Comparison of ENCODE assay signal across 8 cellular contexts in the genomic region with DNA sequence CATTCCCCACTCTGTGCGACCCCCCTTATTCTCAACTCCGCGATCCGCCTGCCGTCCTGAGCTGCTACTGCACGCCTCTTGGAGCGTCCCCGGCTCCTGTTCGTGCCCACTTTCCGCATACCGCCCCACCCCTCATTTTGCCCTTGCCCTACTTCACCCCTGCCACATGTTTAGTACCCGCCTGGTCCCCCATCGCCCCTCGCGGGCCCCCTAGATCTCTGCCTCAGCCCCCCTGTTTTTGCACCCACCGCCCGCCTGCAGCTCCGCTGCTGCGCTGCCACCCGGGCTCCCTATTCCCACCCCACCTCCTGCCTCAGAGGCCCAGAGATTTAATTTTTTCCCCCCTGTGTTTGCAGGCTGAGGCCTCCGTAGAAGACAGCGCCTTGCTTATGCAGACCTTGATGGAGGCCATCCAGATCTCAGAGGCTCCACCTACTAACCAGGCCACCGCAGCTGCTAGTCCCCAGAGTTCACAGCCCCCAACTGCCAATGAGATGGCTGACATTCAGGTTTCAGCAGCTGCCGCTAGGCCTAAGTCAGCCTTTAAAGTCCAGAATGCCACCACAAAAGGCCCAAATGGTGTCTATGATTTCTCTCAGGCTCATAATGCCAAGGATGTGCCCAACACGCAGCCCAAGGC. TPM values are rescaled to one million over a fixed set of nuclear protein-coding genes. Genes with fewer than 3 reads are reported as not detected.
DNase-seq lines count a peak whose midpoint lies in the region; ATAC-seq and TF ChIP-seq lines count a peak whose summit lies in the region.

No MANE protein-coding gene starts in this region.

- peaks cover 43% of the 10 kb centered on the region for H3K36me3 ChIP-seq in KOPT-K1 (ENCODE audit: insufficient read depth, low read length)

- peaks cover 21 to 26% of the 10 kb centered on the region in 2 donors for H3K4me1 Mint-ChIP-seq in immature natural killer cell
- H3K4me1 Mint-ChIP-seq in stimulated activated memory B cell treated with anti-CD40 and anti-IgM and Interleukin-4, amounts not matched to agents 10 μg/mL and 1 μg/mL and 100 μg/mL, for 72 hours, result peaks cover 32% of the 10 kb centered on the region

- H3K27ac Mint-ChIP-seq in immature natural killer cell, result peak overlapping the region in 5 of 6 donors; percentile 36 to 75 (median 65)
- H3K27ac Mint-ChIP-seq in stimulated activated memory B cell treated with anti-CD40 and anti-IgM and Interleukin-4, amounts not matched to agents 10 μg/mL and 1 μg/mL and 100 μg/mL, for 72 hours, result peak overlapping the region; percentile 82

- H3K4me3 Mint-ChIP-seq in immature natural killer cell, result peak overlapping the region; percentile 90 to 94 (median 92)
- H3K4me3 Mint-ChIP-seq in stimulated activated memory B cell treated with anti-CD40 and anti-IgM and Interleukin-4, amounts not matched to agents 10 μg/mL and 1 μg/mL and 100 μg/mL, for 72 hours, result peak overlapping the region; percentile 89

- peak overlapping the region; percentile 74 for H3K27ac ChIP-seq in KOPT-K1 (ENCODE audit: low read depth, low read length, poor library complexity, severe bottlenecking)

- H3K36me3 Mint-ChIP-seq in immature natural killer cell, result peaks cover 0 to 11% (median 0%) of the 10 kb centered on the region in 3 donors
- peaks cover 17% of the 10 kb centered on the region for H3K36me3 Mint-ChIP-seq in stimulated activated memory B cell treated with anti-CD40 and anti-IgM and Interleukin-4, amounts not matched to agents 10 μg/mL and 1 μg/mL and 100 μg/mL, for 72 hours

- H3K27me3 Mint-ChIP-seq in immature natural killer cell (ENCODE audit: low read depth in 3 of 3), result peaks cover 2 to 3% (median 2%) of the 10 kb centered on the region in 3 donors
- no peaks in the 10 kb centered on the region for H3K27me3 Mint-ChIP-seq in stimulated activated memory B cell treated with anti-CD40 and anti-IgM and Interleukin-4, amounts not matched to agents 10 μg/mL and 1 μg/mL and 100 μg/mL, for 72 hours

- H3K9me3 Mint-ChIP-seq in immature natural killer cell, result no peaks in the 10 kb centered on the region
- no peaks in the 10 kb centered on the region for H3K9me3 Mint-ChIP-seq in stimulated activated memory B cell treated with anti-CD40 and anti-IgM and Interleukin-4, amounts not matched to agents 10 μg/mL and 1 μg/mL and 100 μg/mL, for 72 hours

- peak; percentile 50 for ATAC-seq in GM19467 (IDR thresholded peaks at IDR 0.05; ENCODE audit: unreplicated experiment)
- ATAC-seq in stimulated activated memory B cell treated with anti-CD40 and anti-IgM and Interleukin-4, amounts not matched to agents 10 μg/mL and 1 μg/mL and 100 μg/mL, for 72 hours, result peak; percentile 51
- no peak for ATAC-seq in omental fat pad (ENCODE audit: low FRiP score)

- TF ChIP-seq CTCF in omental fat pad (IDR thresholded peaks at IDR 0.05), result no peak

- DNase-seq in ELF-1 (ENCODE audit: low read depth, low spot score) (peak; percentile 32), astrocyte of the hippocampus (ENCODE audit: low read depth, low spot score) (peak; percentile 46), immature natural killer cell (peak; percentile 20 to 31 (median 26)), omental fat pad (ENCODE audit: low spot score) (no peak), HUDEP-2 (lab: John Stamatoyannopoulos, UW; ENCODE audit: unreplicated experiment in 76 of 76) (no peak)

- no peaks in the 10 kb centered on the region for H3K9me3 ChIP-seq in KOPT-K1 (ENCODE audit: insufficient read depth, low read length, poor library complexity, severe bottlenecking)

RNA-seq across cellular contexts. Expression of gene MAGED1, which starts 1.4 kb away (rescaled TPM):
- 10 to 100 TPM; 23.3 to 56.0 (median 31.2) TPM for polyA plus RNA-seq in immature natural killer cell
- total RNA-seq in omental fat pad, result 10 to 100 TPM; 27.1 to 57.7 (median 33.1) TPM

Comparison
In these comparisons a context has a peak if more than half of its experiments do, and no peak if none do; other contexts are left out.
1. DNase-seq: peak in ELF-1 (single experiment), astrocyte of the hippocampus (single experiment) and immature natural killer cell (3 of 3); none in omental fat pad (single experiment) and HUDEP-2 (0 of 76).